In genomic region chr9:78808087-78808486, GRCh38 we compare ENCODE assay signal across 29 cellular contexts.
"Had no signal": no experiment of that assay in that cellular context is flagged by ENCODE, and none has a peak within 500 bp of the region (broad histone marks: within the 10 kb centered on the region; RNA-seq: fewer than 3 reads in every experiment).

No MANE protein-coding gene starts in this region.

- H3K4me3 ChIP-seq: ascending aorta had no signal

- DNase-seq: activated CD4-positive, alpha-beta memory T cell treated with anti-CD3 and anti-CD28 coated beads, Interleukin-2, amount 10 ng/mL, durations not matched to agents 7 days and 5 days; activated CD4-positive, alpha-beta T cell treated with anti-CD3 and anti-CD28 coated beads for 1 hour; activated CD4-positive, alpha-beta T cell treated with anti-CD3 and anti-CD28 coated beads for 36 hours; activated CD4-positive, alpha-beta T cell treated with anti-CD3 and anti-CD28 coated beads for 48 hours; activated CD4-positive, alpha-beta T cell treated with anti-CD3 and anti-CD28 coated beads, Interleukin-2, amount 10 ng/mL, durations not matched to agents 7 days and 5 days; activated CD4-positive, alpha-beta T cell treated with anti-CD3 and anti-CD28 coated beads, Interleukin-2, amount 50 U/mL, for 48 hours; activated CD4-positive, CD25-positive, alpha-beta regulatory T cell; activated CD8-positive, alpha-beta memory T cell treated with anti-CD3 and anti-CD28 coated beads for 24 hours; activated CD8-positive, alpha-beta memory T cell treated with anti-CD3 and anti-CD28 coated beads, Interleukin-2, amount 10 ng/mL, durations not matched to agents 7 days and 5 days; activated CD8-positive, alpha-beta memory T cell treated with anti-CD3 and anti-CD28 coated beads, Interleukin-2, amount 50 U/mL, for 48 hours; activated CD8-positive, alpha-beta T cell treated with anti-CD3 and anti-CD28 coated beads, Interleukin-2, amount 10 ng/mL, durations not matched to agents 7 days and 5 days; activated effector memory CD4-positive, alpha-beta T cell treated with Interleukin-2 at 50 U/mL for 16 hours; activated gamma-delta T cell; activated naive CD4-positive, alpha-beta T cell treated with anti-CD3 and anti-CD28 coated beads, Interleukin-2, amount 10 ng/mL, durations not matched to agents 7 days and 5 days; activated naive CD4-positive, alpha-beta T cell treated with Interleukin-2 at 50 U/mL for 16 hours; activated naive CD8-positive, alpha-beta T cell treated with anti-CD3 and anti-CD28 coated beads, Interleukin-2, amount 10 ng/mL, durations not matched to agents 7 days and 5 days; activated naive CD8-positive, alpha-beta T cell treated with anti-CD3 and anti-CD28 coated beads, Interleukin-2, amount 50 U/mL, for 24 hours; activated T-cell treated with anti-CD3 and anti-CD28 coated beads, Interleukin-2, amount 50 U/mL, for 24 hours; activated T-cell treated with anti-CD3 and anti-CD28 coated beads, Interleukin-2, amount 50 U/mL, for 48 hours; amygdala; anterior cingulate cortex; central memory CD4-positive, alpha-beta T cell; T-cell; T-helper 17 cell; T1000; WERI-Rb-1 had no signal

- H3K9me3 ChIP-seq: ascending aorta had no signal

- H3K4me1 ChIP-seq: ascending aorta had no signal

- H3K27ac ChIP-seq: ascending aorta, WERI-Rb-1 had no signal

- H3K27me3 ChIP-seq: ascending aorta had no signal

- H3K36me3 ChIP-seq: ascending aorta, WERI-Rb-1 had no signal

- ATAC-seq: activated CD4-positive, alpha-beta T cell treated with anti-CD3 and anti-CD28 coated beads for 36 hours; activated CD4-positive, CD25-positive, alpha-beta regulatory T cell treated with anti-CD3 and anti-CD28 coated beads, Interleukin-2, amount 50 U/mL, for 24 hours; activated CD8-positive, alpha-beta memory T cell treated with anti-CD3 and anti-CD28 coated beads, Interleukin-2, amount 10 ng/mL, durations not matched to agents 7 days and 5 days; activated CD8-positive, alpha-beta T cell treated with anti-CD3 and anti-CD28 coated beads, Interleukin-2, amount 10 ng/mL, durations not matched to agents 7 days and 5 days; activated naive CD8-positive, alpha-beta T cell treated with anti-CD3 and anti-CD28 coated beads, Interleukin-2, amount 50 U/mL, for 24 hours; T-cell; T-helper 17 cell; WTC11 had no signal
